ENCODE assay signal across 12 cellular contexts in the genomic region with DNA sequence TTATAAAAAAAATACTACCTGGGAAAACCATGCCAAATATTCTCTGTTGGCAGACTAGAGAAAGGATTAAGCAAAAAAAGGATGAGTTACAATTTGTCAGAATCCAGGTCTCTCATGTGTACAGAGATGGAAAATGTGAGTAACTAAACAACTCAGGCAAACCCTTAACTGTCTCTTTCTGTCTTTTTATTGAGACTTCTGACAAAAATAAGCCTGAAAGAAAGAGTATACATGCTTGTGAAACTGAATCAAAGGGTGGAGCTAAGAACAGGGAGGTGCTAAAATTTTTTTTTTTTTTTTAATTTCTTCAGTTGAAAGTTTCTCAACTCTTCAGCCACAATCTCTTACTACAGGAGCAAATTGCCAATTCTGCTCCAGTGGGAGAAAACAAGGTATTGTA. TPM values are rescaled to one million over a fixed set of nuclear protein-coding genes. Genes with fewer than 3 reads are reported as not detected.
A peak's percentile ranks its signal among the peaks of the same experiment; 100 is the strongest.
DNase-seq lines count a peak whose midpoint lies in the region; ATAC-seq and TF ChIP-seq lines count a peak whose summit lies in the region.
"Had no signal": no experiment of that assay in that cellular context is flagged by ENCODE, and none has a peak within 500 bp of the region (broad histone marks: within the 10 kb centered on the region; RNA-seq: fewer than 3 reads in every experiment).

A gene with protein sequence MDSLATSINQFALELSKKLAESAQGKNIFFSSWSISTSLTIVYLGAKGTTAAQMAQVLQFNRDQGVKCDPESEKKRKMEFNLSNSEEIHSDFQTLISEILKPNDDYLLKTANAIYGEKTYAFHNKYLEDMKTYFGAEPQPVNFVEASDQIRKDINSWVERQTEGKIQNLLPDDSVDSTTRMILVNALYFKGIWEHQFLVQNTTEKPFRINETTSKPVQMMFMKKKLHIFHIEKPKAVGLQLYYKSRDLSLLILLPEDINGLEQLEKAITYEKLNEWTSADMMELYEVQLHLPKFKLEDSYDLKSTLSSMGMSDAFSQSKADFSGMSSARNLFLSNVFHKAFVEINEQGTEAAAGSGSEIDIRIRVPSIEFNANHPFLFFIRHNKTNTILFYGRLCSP (plus strand): TSS at position 310 of the 400 bp plus-strand sequence. CDS start 7,553 bp downstream, outside the sequence.

- ATAC-seq in GM19351 (IDR thresholded peaks at IDR 0.05; ENCODE audit: unreplicated experiment): peak; percentile 80
- ATAC-seq in HG02840 (IDR thresholded peaks at IDR 0.05; ENCODE audit: low FRiP score, unreplicated experiment): peak; percentile 52
- ATAC-seq: left colon, pancreas, PC-3 had no signal

- H3K4me1 Mint-ChIP-seq in CD14-positive monocyte: peaks cover 84% of the 10 kb centered on the region
- no peaks in the 10 kb centered on the region for H3K4me1 Mint-ChIP-seq in T-helper 2 cell treated with Interferon-gamma antibody and Interleukin-4, amounts not matched to agents 5 μg/mL and 100 μg/mL, for 36 hours (ENCODE audit: low read depth)

- DNase-seq in CD14-positive monocyte (ENCODE audit: low spot score): no peak
- peak in 1 of 2 experiments; percentile 81 for DNase-seq in HL-60 (ENCODE audit: low read depth in 1 of 2, low spot score in 1 of 2)
- DNase-seq in activated CD8-positive, alpha-beta memory T cell treated with anti-CD3 and anti-CD28 coated beads for 24 hours: no peak
- DNase-seq in EL: no peak
- DNase-seq in NCI-H82 treated with DMSO at 0.1 percent for 48 hours (lab: John Stamatoyannopoulos, UW; ENCODE audit: unreplicated experiment): no peak
- no peak for DNase-seq in T-helper 2 cell treated with Interferon-gamma antibody and Interleukin-4, amounts not matched to agents 5 μg/mL and 100 μg/mL, for 36 hours (ENCODE audit: low spot score)
- DNase-seq: left colon, pancreas, PC-3, trophoblast cell had no signal

- peak within 1 kb of the TSS; percentile 97 for H3K27ac ChIP-seq in HL-60 (replicated peaks)
- H3K27ac ChIP-seq: pancreas had no signal

- intact Hi-C loops in CD14-positive monocyte (cut with micrococcal nuclease): no loop called here

- H3K4me3 Mint-ChIP-seq in CD14-positive monocyte: peak within 1 kb of the TSS in 1 of 2 donors; percentile 73
- H3K4me3 Mint-ChIP-seq in T-helper 2 cell treated with Interferon-gamma antibody and Interleukin-4, amounts not matched to agents 5 μg/mL and 100 μg/mL, for 36 hours: no peak within 1 kb of the TSS

- peaks cover 0 to 6% (median 3%) of the 10 kb centered on the region in 7 donors for H3K9me3 Mint-ChIP-seq in CD14-positive monocyte
- no peaks in the 10 kb centered on the region for H3K9me3 Mint-ChIP-seq in T-helper 2 cell treated with Interferon-gamma antibody and Interleukin-4, amounts not matched to agents 5 μg/mL and 100 μg/mL, for 36 hours

- H3K4me3 ChIP-seq in HL-60 (replicated peaks; ENCODE audit: insufficient read depth, low read length): peak within 1 kb of the TSS; percentile 55
- H3K4me3 ChIP-seq: pancreas had no signal

- TF ChIP-seq CTCF in CD14-positive monocyte (IDR thresholded peaks at IDR 0.05) (no peak), HL-60 (IDR thresholded peaks at IDR 0.05; ENCODE audit: insufficient read depth, low read length) (no peak)

- peaks cover 0 to 2% (median 0%) of the 10 kb centered on the region in 3 donors for H3K27me3 Mint-ChIP-seq in CD14-positive monocyte (ENCODE audit: low read depth in 3 of 3)
- peaks cover 10% of the 10 kb centered on the region for H3K27me3 Mint-ChIP-seq in T-helper 2 cell treated with Interferon-gamma antibody and Interleukin-4, amounts not matched to agents 5 μg/mL and 100 μg/mL, for 36 hours (ENCODE audit: low read depth)

- H3K27me3 ChIP-seq in HL-60 (ENCODE audit: insufficient read depth, poor library complexity, severe bottlenecking): no peaks in the 10 kb centered on the region
- H3K27me3 ChIP-seq: pancreas had no signal

- H3K27ac Mint-ChIP-seq in CD14-positive monocyte: peak within 1 kb of the TSS; percentile 72 to 91 (median 87)
- H3K27ac Mint-ChIP-seq in T-helper 2 cell treated with Interferon-gamma antibody and Interleukin-4, amounts not matched to agents 5 μg/mL and 100 μg/mL, for 36 hours: no peak within 1 kb of the TSS

- H3K36me3 Mint-ChIP-seq in CD14-positive monocyte: peaks cover 14 to 22% of the 10 kb centered on the region in 2 donors
- H3K36me3 Mint-ChIP-seq in T-helper 2 cell treated with Interferon-gamma antibody and Interleukin-4, amounts not matched to agents 5 μg/mL and 100 μg/mL, for 36 hours (ENCODE audit: low read depth): no peaks in the 10 kb centered on the region

RNA-seq across cellular contexts. Expression of the gene that starts here (rescaled TPM):
- 1 to 10 TPM; 1.3 to 2.0 TPM for polyA plus RNA-seq in CD14-positive monocyte
- polyA plus RNA-seq: pancreas had no signal
